ENCODE assay signal across 27 cellular contexts in genomic region chr9:114001794-114002261, GRCh38.
DNase-seq lines count a peak whose midpoint lies in the region; ATAC-seq and TF ChIP-seq lines count a peak whose summit lies in the region.
"Had no signal": no experiment of that assay in that cellular context is flagged by ENCODE, and none has a peak within 500 bp of the region (broad histone marks: within the 10 kb centered on the region; RNA-seq: fewer than 3 reads in every experiment).

No MANE protein-coding gene starts in this region.

- H3K4me1 Mint-ChIP-seq in activated CD4-positive, alpha-beta memory T cell treated with anti-CD3 and anti-CD28 coated beads, Interleukin-2, amount 10 ng/mL, durations not matched to agents 7 days and 5 days: no peaks in the 10 kb centered on the region
- H3K4me1 Mint-ChIP-seq in activated CD4-positive, alpha-beta memory T cell treated with anti-CD3 and anti-CD28 coated beads for 36 hours (ENCODE audit: low read depth): no peaks in the 10 kb centered on the region
- H3K4me1 Mint-ChIP-seq in activated B cell treated with CpG ODN at 0.5 μM for 24 hours (no peaks in the 10 kb centered on the region), GM23338 (no peaks in the 10 kb centered on the region)
- H3K4me1 Mint-ChIP-seq: central memory CD8-positive, alpha-beta T cell had no signal

- no peaks in the 10 kb centered on the region for H3K27me3 ChIP-seq in sigmoid colon
- H3K27me3 ChIP-seq in GM23338 (ENCODE audit: insufficient read depth): no peaks in the 10 kb centered on the region
- H3K27me3 ChIP-seq: dorsolateral prefrontal cortex, MG63, upper lobe of left lung had no signal

- peaks cover 0 to 6% (median 2%) of the 10 kb centered on the region in 4 donors for H3K4me1 ChIP-seq in sigmoid colon
- no peaks in the 10 kb centered on the region for H3K4me1 ChIP-seq in GM23338 (ENCODE audit: insufficient read depth)

- no peak overlapping the region for H3K27ac Mint-ChIP-seq in activated CD4-positive, alpha-beta memory T cell treated with anti-CD3 and anti-CD28 coated beads, Interleukin-2, amount 10 ng/mL, durations not matched to agents 7 days and 5 days
- H3K27ac Mint-ChIP-seq in activated CD4-positive, alpha-beta memory T cell treated with anti-CD3 and anti-CD28 coated beads for 36 hours: no peak overlapping the region
- H3K27ac Mint-ChIP-seq in activated B cell treated with CpG ODN at 0.5 μM for 24 hours (no peak overlapping the region), GM23338 (no peak overlapping the region)
- H3K27ac Mint-ChIP-seq: activated naive CD8-positive, alpha-beta T cell had no signal

- intact Hi-C loops in activated CD4-positive, alpha-beta memory T cell treated with anti-CD3 and anti-CD28 coated beads for 36 hours (cut with micrococcal nuclease): no loop called here
- intact Hi-C loops in activated B cell treated with CpG ODN at 0.5 μM for 24 hours (cut with micrococcal nuclease) (no loop called here), sigmoid colon (cut with DNase I) (no loop called here)

- H3K36me3 Mint-ChIP-seq in activated CD4-positive, alpha-beta memory T cell treated with anti-CD3 and anti-CD28 coated beads, Interleukin-2, amount 10 ng/mL, durations not matched to agents 7 days and 5 days (ENCODE audit: low read depth): no peaks in the 10 kb centered on the region
- no peaks in the 10 kb centered on the region for H3K36me3 Mint-ChIP-seq in activated CD4-positive, alpha-beta memory T cell treated with anti-CD3 and anti-CD28 coated beads for 36 hours
- H3K36me3 Mint-ChIP-seq in activated B cell treated with CpG ODN at 0.5 μM for 24 hours (ENCODE audit: low read depth) (no peaks in the 10 kb centered on the region), GM23338 (ENCODE audit: low read depth) (peaks cover 9% of the 10 kb centered on the region)
- H3K36me3 Mint-ChIP-seq: activated naive CD8-positive, alpha-beta T cell had no signal

- H3K27ac ChIP-seq in sigmoid colon: no peak overlapping the region
- H3K27ac ChIP-seq in GM23338 (ENCODE audit: low read depth): no peak overlapping the region
- H3K27ac ChIP-seq: dorsolateral prefrontal cortex, PC-9, upper lobe of left lung had no signal

- H3K27me3 Mint-ChIP-seq in activated CD4-positive, alpha-beta memory T cell treated with anti-CD3 and anti-CD28 coated beads, Interleukin-2, amount 10 ng/mL, durations not matched to agents 7 days and 5 days: no peaks in the 10 kb centered on the region
- H3K27me3 Mint-ChIP-seq in activated CD4-positive, alpha-beta memory T cell treated with anti-CD3 and anti-CD28 coated beads for 36 hours: no peaks in the 10 kb centered on the region
- H3K27me3 Mint-ChIP-seq in activated B cell treated with CpG ODN at 0.5 μM for 24 hours: no peaks in the 10 kb centered on the region
- peaks cover 8% of the 10 kb centered on the region for H3K27me3 Mint-ChIP-seq in GM23338 (ENCODE audit: insufficient read depth, low read depth, poor library complexity)
- H3K27me3 Mint-ChIP-seq: activated naive CD8-positive, alpha-beta T cell had no signal

- H3K4me3 ChIP-seq in sigmoid colon (no peak overlapping the region), GM23338 (no peak overlapping the region)
- H3K4me3 ChIP-seq: dorsolateral prefrontal cortex, K562, MG63, PC-9, upper lobe of left lung had no signal

- TF ChIP-seq EP300 in sigmoid colon (IDR thresholded peaks at IDR 0.05): no peak

- TF ChIP-seq POLR2A in sigmoid colon (IDR thresholded peaks at IDR 0.05): no peak

- H3K9me3 Mint-ChIP-seq in activated CD4-positive, alpha-beta memory T cell treated with anti-CD3 and anti-CD28 coated beads, Interleukin-2, amount 10 ng/mL, durations not matched to agents 7 days and 5 days: no peaks in the 10 kb centered on the region
- H3K9me3 Mint-ChIP-seq in activated CD4-positive, alpha-beta memory T cell treated with anti-CD3 and anti-CD28 coated beads for 36 hours: no peaks in the 10 kb centered on the region
- H3K9me3 Mint-ChIP-seq in activated B cell treated with CpG ODN at 0.5 μM for 24 hours: no peaks in the 10 kb centered on the region
- H3K9me3 Mint-ChIP-seq in GM23338: no peaks in the 10 kb centered on the region
- H3K9me3 Mint-ChIP-seq: central memory CD8-positive, alpha-beta T cell had no signal

- CTCF ChIA-PET in activated CD4-positive, alpha-beta memory T cell treated with anti-CD3 and anti-CD28 coated beads, Interleukin-2, amount 10 ng/mL, durations not matched to agents 7 days and 5 days (lab: Charles Lee): no interaction called here
- CTCF ChIA-PET in activated CD4-positive, alpha-beta memory T cell treated with anti-CD3 and anti-CD28 coated beads for 36 hours (lab: Charles Lee): no interaction called here
- CTCF ChIA-PET in activated B cell treated with CpG ODN at 0.5 μM for 24 hours (lab: Charles Lee): no interaction called here

- no peaks in the 10 kb centered on the region for H3F3A ChIP-seq in GM23338 (replicated peaks; ENCODE audit: low read depth)

- H2AFZ ChIP-seq in GM23338: no peak overlapping the region
- H2AFZ ChIP-seq: PC-9 had no signal

- TF ChIP-seq CTCF in activated B cell treated with CpG ODN at 0.5 μM for 24 hours (IDR thresholded peaks at IDR 0.05) (no peak), sigmoid colon (IDR thresholded peaks at IDR 0.05) (no peak), GM23338 (conservative IDR thresholded peaks at IDR 0.05; ENCODE audit: low read depth in 2 of 2) (no peak)

- H3K36me3 ChIP-seq in sigmoid colon (peaks cover 0 to 6% (median 0%) of the 10 kb centered on the region in 4 donors), GM23338 (ENCODE audit: insufficient read depth) (no peaks in the 10 kb centered on the region)
- H3K36me3 ChIP-seq: upper lobe of left lung had no signal

- peak; percentile 12 for DNase-seq in activated CD4-positive, alpha-beta memory T cell treated with anti-CD3 and anti-CD28 coated beads, Interleukin-2, amount 10 ng/mL, durations not matched to agents 7 days and 5 days
- no peak for DNase-seq in activated CD4-positive, alpha-beta memory T cell treated with anti-CD3 and anti-CD28 coated beads for 36 hours
- DNase-seq in activated B cell treated with CpG ODN at 0.5 μM for 24 hours (peak; percentile 2), left lobe of liver (ENCODE audit: low spot score) (peak; percentile 38), sigmoid colon (no peak), GM23338 (ENCODE audit: low spot score) (no peak), pons (ENCODE audit: low spot score) (no peak)
- DNase-seq in stimulated activated CD8-positive, alpha-beta memory T cell treated with anti-CD3 and anti-CD28 coated beads, Interleukin-4, amount 100 ng/mL, for 48 hours: peak; percentile 16
- DNase-seq: activated CD4-positive, CD25-positive, alpha-beta regulatory T cell; COR-L47; DMS79; GF-D8; glutamatergic neuron; kidney glomerular epithelial cell; MG63; NCI-H1417 treated with DMSO at 0.1 percent for 48 hours; NCI-H446 treated with DMSO at 0.1 percent for 48 hours; PC-9; SIG-M5; stimulated activated CD4-positive, alpha-beta T cell treated with anti-CD3 and anti-CD28 coated beads, Interleukin-4, amount 100 ng/mL, for 1 hour; stimulated activated naive CD4-positive, alpha-beta T cell; SW 1271 had no signal

- no peaks in the 10 kb centered on the region for H3K9me3 ChIP-seq in sigmoid colon
- H3K9me3 ChIP-seq: MG63, upper lobe of left lung had no signal

- POLR2A ChIA-PET in activated CD4-positive, alpha-beta memory T cell treated with anti-CD3 and anti-CD28 coated beads, Interleukin-2, amount 10 ng/mL, durations not matched to agents 7 days and 5 days (lab: Charles Lee): no interaction called here
- POLR2A ChIA-PET in activated CD4-positive, alpha-beta memory T cell treated with anti-CD3 and anti-CD28 coated beads for 36 hours (lab: Charles Lee): no interaction called here
- POLR2A ChIA-PET in activated B cell treated with CpG ODN at 0.5 μM for 24 hours (lab: Charles Lee): no interaction called here

- H3K79me2 ChIP-seq in GM23338 (replicated peaks; ENCODE audit: insufficient read depth): no peaks in the 10 kb centered on the region

- H4K20me1 ChIP-seq in GM23338 (replicated peaks; ENCODE audit: insufficient read depth): 0 out of 2 replicates have a peak, but pooled peaks cover 4% of the 10 kb centered on the region

- H3K9me2 ChIP-seq in GM23338 (ENCODE audit: insufficient read depth): no peaks in the 10 kb centered on the region

- WGBS in sigmoid colon, 2 donors: 89 to 95% methylated on average over 12 of the region's 12 CpGs

- no peak overlapping the region for H3K4me3 Mint-ChIP-seq in activated CD4-positive, alpha-beta memory T cell treated with anti-CD3 and anti-CD28 coated beads, Interleukin-2, amount 10 ng/mL, durations not matched to agents 7 days and 5 days
- H3K4me3 Mint-ChIP-seq in activated CD4-positive, alpha-beta memory T cell treated with anti-CD3 and anti-CD28 coated beads for 36 hours: no peak overlapping the region
- H3K4me3 Mint-ChIP-seq in activated B cell treated with CpG ODN at 0.5 μM for 24 hours (no peak overlapping the region), GM23338 (no peak overlapping the region)
- H3K4me3 Mint-ChIP-seq: activated naive CD8-positive, alpha-beta T cell; central memory CD8-positive, alpha-beta T cell had no signal

- ATAC-seq in activated B cell treated with CpG ODN at 0.5 μM for 24 hours (ENCODE audit: low read depth): no peak
- no peak for ATAC-seq in left lobe of liver
- no peak for ATAC-seq in GM23338
- ATAC-seq: K562 had no signal

- no peak overlapping the region for H3K4me2 ChIP-seq in GM23338
- H3K4me2 ChIP-seq: PC-9 had no signal

TF ChIP-seq in GM23338, 12 proteins besides CTCF, POLR2A, EP300 and RAD21 (continues in another document):
- TF ChIP-seq EZH2 (IDR thresholded peaks at IDR 0.05; ENCODE audit: low read depth, unreplicated experiment): no peak
- TF ChIP-seq ZNF114 (CRISPR knock-in tag; IDR thresholded peaks at IDR 0.05): no peak

Comparison
In these comparisons a context has a peak if more than half of its experiments do, and no peak if none do; other contexts are left out.
1. DNase-seq: peak in activated CD4-positive, alpha-beta memory T cell treated with anti-CD3 and anti-CD28 coated beads, Interleukin-2, amount 10 ng/mL, durations not matched to agents 7 days and 5 days (single experiment), activated B cell treated with CpG ODN at 0.5 μM for 24 hours (single experiment), left lobe of liver (single experiment) and stimulated activated CD8-positive, alpha-beta memory T cell treated with anti-CD3 and anti-CD28 coated beads, Interleukin-4, amount 100 ng/mL, for 48 hours (single experiment); none in activated CD4-positive, alpha-beta memory T cell treated with anti-CD3 and anti-CD28 coated beads for 36 hours (single experiment), sigmoid colon (single experiment), GM23338 (single experiment) and pons (single experiment).